In genomic region chr9:70865471-70865870, GRCh38 we compare ENCODE assay signal across 20 cellular contexts.
"Had no signal": no experiment of that assay in that cellular context is flagged by ENCODE, and none has a peak within 500 bp of the region (broad histone marks: within the 10 kb centered on the region; RNA-seq: fewer than 3 reads in every experiment).

No MANE protein-coding gene starts in this region.

- H3K4me3 ChIP-seq: adrenal gland, dorsolateral prefrontal cortex, lower lobe of right lung, pancreas, sigmoid colon, spleen, testis had no signal

- H3K27me3 Mint-ChIP-seq: stimulated activated memory B cell treated with anti-CD40 and anti-IgM and Interleukin-4, amounts not matched to agents 10 μg/mL and 1 μg/mL and 100 μg/mL, for 72 hours had no signal

- H3K4me3 Mint-ChIP-seq: activated naive CD4-positive, alpha-beta T cell treated with anti-CD3 and anti-CD28 coated beads, Interleukin-2, amount 50 U/mL, for 24 hours; natural killer cell; stimulated activated memory B cell treated with anti-CD40 and anti-IgM and Interleukin-4, amounts not matched to agents 10 μg/mL and 1 μg/mL and 100 μg/mL, for 72 hours; type B pancreatic cell had no signal

- H3K4me1 ChIP-seq: adrenal gland, foreskin keratinocyte, lower lobe of right lung, pancreas, sigmoid colon, spleen had no signal

- H3K36me3 Mint-ChIP-seq: activated naive CD4-positive, alpha-beta T cell treated with anti-CD3 and anti-CD28 coated beads, Interleukin-2, amount 50 U/mL, for 24 hours; stimulated activated memory B cell treated with anti-CD40 and anti-IgM and Interleukin-4, amounts not matched to agents 10 μg/mL and 1 μg/mL and 100 μg/mL, for 72 hours; type B pancreatic cell had no signal

- H3K27ac Mint-ChIP-seq: activated naive CD4-positive, alpha-beta T cell treated with anti-CD3 and anti-CD28 coated beads, Interleukin-2, amount 50 U/mL, for 24 hours; natural killer cell; stimulated activated memory B cell treated with anti-CD40 and anti-IgM and Interleukin-4, amounts not matched to agents 10 μg/mL and 1 μg/mL and 100 μg/mL, for 72 hours; type B pancreatic cell had no signal

- H3K27ac ChIP-seq: adrenal gland, dorsolateral prefrontal cortex, foreskin keratinocyte, lower lobe of right lung, neutrophil, pancreas, sigmoid colon, spleen, WERI-Rb-1 had no signal

- FAIRE-seq: islet of Langerhans, pancreas had no signal

- H3K9me3 Mint-ChIP-seq: activated naive CD4-positive, alpha-beta T cell treated with anti-CD3 and anti-CD28 coated beads, Interleukin-2, amount 50 U/mL, for 24 hours; natural killer cell; stimulated activated memory B cell treated with anti-CD40 and anti-IgM and Interleukin-4, amounts not matched to agents 10 μg/mL and 1 μg/mL and 100 μg/mL, for 72 hours; type B pancreatic cell had no signal

- DNase-seq: activated CD4-positive, alpha-beta T cell treated with anti-CD3 and anti-CD28 coated beads for 1 hour; activated CD4-positive, alpha-beta T cell treated with anti-CD3 and anti-CD28 coated beads, Interleukin-2, amount 50 U/mL, for 4 hours; activated gamma-delta T cell; adrenal gland; dorsolateral prefrontal cortex; foreskin keratinocyte; hippocampal formation; lower lobe of right lung; natural killer cell; sigmoid colon; spleen; stimulated activated CD4-positive, alpha-beta T cell treated with anti-CD3 and anti-CD28 coated beads, Interleukin-4, amount 100 ng/mL, for 4 hours; testis; WERI-Rb-1 had no signal

- H3K36me3 ChIP-seq: adrenal gland, lower lobe of right lung, neutrophil, pancreas, sigmoid colon, spleen, WERI-Rb-1 had no signal

- H3K27me3 ChIP-seq: adrenal gland, dorsolateral prefrontal cortex, neutrophil, sigmoid colon, spleen, testis had no signal

- H3K9me3 ChIP-seq: adrenal gland, lower lobe of right lung, neutrophil, pancreas, sigmoid colon, spleen, testis had no signal

- H3K4me1 Mint-ChIP-seq: activated naive CD4-positive, alpha-beta T cell treated with anti-CD3 and anti-CD28 coated beads, Interleukin-2, amount 50 U/mL, for 24 hours; stimulated activated memory B cell treated with anti-CD40 and anti-IgM and Interleukin-4, amounts not matched to agents 10 μg/mL and 1 μg/mL and 100 μg/mL, for 72 hours had no signal
